Comparison of ENCODE assay signal across 16 cellular contexts in the genomic region with DNA sequence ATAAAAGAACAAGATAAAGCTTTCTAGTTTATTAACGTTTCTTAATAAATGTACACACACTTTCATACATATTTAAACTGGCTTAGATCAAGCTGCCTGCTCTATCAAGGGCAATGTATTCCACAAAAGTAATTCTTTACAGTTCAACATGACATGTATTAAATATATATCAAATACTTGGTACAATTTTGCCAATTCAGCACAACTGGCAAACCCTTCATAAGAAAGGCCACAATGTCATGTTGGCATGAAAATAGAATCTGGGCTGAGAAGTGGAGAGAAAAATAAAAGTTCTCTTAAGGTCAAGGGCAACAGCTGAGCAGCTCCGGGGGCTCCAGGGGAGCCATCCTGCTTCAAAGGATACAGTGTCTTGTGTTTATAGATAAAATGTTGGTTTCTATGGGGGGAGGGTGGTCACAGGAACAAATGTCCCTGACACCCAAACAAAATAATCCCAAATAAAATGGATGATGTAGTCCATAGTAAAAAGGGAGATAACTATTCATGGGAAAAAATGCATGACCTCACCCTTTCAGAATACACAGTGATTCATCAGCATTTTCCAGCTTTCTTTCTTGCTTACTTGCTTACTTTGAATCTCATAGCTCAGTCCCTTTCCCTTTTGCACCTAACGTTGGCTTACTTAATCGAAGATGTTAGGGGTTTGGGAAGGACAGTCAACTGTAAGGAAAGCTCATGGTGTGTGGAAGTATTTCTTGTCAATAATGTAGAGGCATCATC.
A peak's percentile ranks its signal among the peaks of the same experiment; 100 is the strongest.
DNase-seq lines count a peak whose midpoint lies in the region; ATAC-seq, FAIRE-seq and TF ChIP-seq lines count a peak whose summit lies in the region.
"Had no signal": no experiment of that assay in that cellular context is flagged by ENCODE, and none has a peak within 500 bp of the region (broad histone marks: within the 10 kb centered on the region; RNA-seq: fewer than 3 reads in every experiment).

No MANE protein-coding gene starts in this region.

- intact Hi-C loops in A673 (cut with micrococcal nuclease; ENCODE audit: unreplicated experiment) = no loop called here
- intact Hi-C loops in body of pancreas (cut with DNase I) = no loop called here
- intact Hi-C loops in OCI-LY7 (cut with micrococcal nuclease; ENCODE audit: unreplicated experiment) = no loop called here

- H3K79me2 ChIP-seq in keratinocyte (ENCODE audit: control insufficient read depth, insufficient read depth, low read length) (no peaks in the 10 kb centered on the region), OCI-LY7 (ENCODE audit: insufficient read depth, low read depth, low read length) (no peaks in the 10 kb centered on the region; the same call in 1 of the 2 replicates)

- H3K4me3 ChIP-seq in A673 (ENCODE audit: low read depth, low read length, poor library complexity, severe bottlenecking) = no peak overlapping the region
- no peak overlapping the region for H3K4me3 ChIP-seq in body of pancreas
- no peak overlapping the region for H3K4me3 ChIP-seq in keratinocyte (ENCODE audit: control insufficient read depth in 2 of 3, extremely low read depth in 1 of 3, insufficient read depth in 2 of 3, low read depth in 1 of 3, low read length in 3 of 3)
- no peak overlapping the region for H3K4me3 ChIP-seq in MG63
- no peak overlapping the region for H3K4me3 ChIP-seq in OCI-LY7 (ENCODE audit: low read depth, low read length, poor library complexity, severe bottlenecking)
- H3K4me3 ChIP-seq: gastrocnemius medialis, lung, right lobe of liver had no signal

- H3K9ac ChIP-seq in keratinocyte (ENCODE audit: control insufficient read depth, extremely low read depth, insufficient read depth, low read length) = no peak overlapping the region

- H3K9me1 ChIP-seq in keratinocyte (ENCODE audit: control insufficient read depth, extremely low read depth, insufficient read depth, low read length) = no peaks in the 10 kb centered on the region

- no peak overlapping the region for H3K4me2 ChIP-seq in keratinocyte (ENCODE audit: control insufficient read depth, extremely low read depth, insufficient read depth, low read depth, low read length)
- H3K4me2 ChIP-seq in OCI-LY7 (ENCODE audit: low read length) = no peak overlapping the region

- H4K20me1 ChIP-seq in keratinocyte (ENCODE audit: control insufficient read depth, extremely low read depth, insufficient read depth, low read length) = no peaks in the 10 kb centered on the region
- no peaks in the 10 kb centered on the region for H4K20me1 ChIP-seq in OCI-LY7 (ENCODE audit: insufficient read depth, low read length)

- BruUV-seq in A673 (replicated peaks; lab: Mats Ljungman, UMichigan) (no TSS peak), OCI-LY7 (replicated peaks; lab: Mats Ljungman, UMichigan) (no TSS peak)

- no peaks in the 10 kb centered on the region for H3K9me2 ChIP-seq in OCI-LY7 (ENCODE audit: insufficient read depth, low read length)

- H3K36me3 ChIP-seq in A673 (ENCODE audit: insufficient read depth, low read length, poor library complexity, severe bottlenecking) (no peaks in the 10 kb centered on the region), body of pancreas (replicated peaks in 1 of 2; ENCODE audit: insufficient read depth in 1 of 2, low read depth in 2 of 2) (no peaks in the 10 kb centered on the region), keratinocyte (ENCODE audit: control insufficient read depth in 2 of 2, extremely low read depth in 1 of 2, insufficient read depth in 2 of 2, low read length in 2 of 2) (no peaks in the 10 kb centered on the region), MG63 (no peaks in the 10 kb centered on the region), OCI-LY7 (ENCODE audit: insufficient read depth, low read length) (no peaks in the 10 kb centered on the region)
- H3K36me3 ChIP-seq: BE2C, gastrocnemius medialis, right lobe of liver had no signal

- H2AFZ ChIP-seq in keratinocyte (ENCODE audit: control insufficient read depth, low read length) (no peak overlapping the region), OCI-LY7 (ENCODE audit: low read length) (no peak overlapping the region)

- TF ChIP-seq POLR2A in body of pancreas (IDR thresholded peaks at IDR 0.05) = no peak

- no peaks in the 10 kb centered on the region for H3K9me3 ChIP-seq in A673 (ENCODE audit: low read depth, low read length, poor library complexity, severe bottlenecking)
- H3K9me3 ChIP-seq in body of pancreas = no peaks in the 10 kb centered on the region
- H3K9me3 ChIP-seq in keratinocyte (ENCODE audit: control insufficient read depth, low read depth, low read length) = no peaks in the 10 kb centered on the region
- peaks cover 3% of the 10 kb centered on the region; the same call in 1 of the 2 replicates for H3K9me3 ChIP-seq in MG63
- H3K9me3 ChIP-seq in OCI-LY7 (ENCODE audit: low read length) = no peaks in the 10 kb centered on the region
- H3K9me3 ChIP-seq: BE2C, gastrocnemius medialis, right lobe of liver had no signal

- ATAC-seq in body of pancreas (peak; percentile 42), GM19035 (IDR thresholded peaks at IDR 0.05; ENCODE audit: unreplicated experiment) (no peak)
- ATAC-seq: gastrocnemius medialis had no signal

- H3K27me3 ChIP-seq in A673 (replicated peaks; ENCODE audit: insufficient read depth, low read depth, low read length, poor library complexity) (no peaks in the 10 kb centered on the region), body of pancreas (no peaks in the 10 kb centered on the region), keratinocyte (ENCODE audit: control insufficient read depth, extremely low read depth, insufficient read depth, low read length) (no peaks in the 10 kb centered on the region), MG63 (no peaks in the 10 kb centered on the region)
- H3K27me3 ChIP-seq: BE2C, gastrocnemius medialis, right lobe of liver had no signal

- DNase-seq in A673 (ENCODE audit: low spot score) (peak; percentile 29), HS-5 (ENCODE audit: low read depth) (peak; percentile 56), body of pancreas (no peak), keratinocyte (ENCODE audit: low read depth, low spot score) (no peak), pons (ENCODE audit: low spot score) (no peak), MG63 (no peak), OCI-LY7 (ENCODE audit: low spot score) (no peak)
- DNase-seq: activated CD8-positive, alpha-beta memory T cell treated with anti-CD3 and anti-CD28 coated beads, Interleukin-2, amount 50 U/mL, for 4 hours; BE2C; caudate nucleus; gastrocnemius medialis; NCI-H1417 treated with DMSO at 0.1 percent for 48 hours; right lobe of liver; T1000 had no signal

- POLR2A ChIA-PET in A673 (lab: Charles Lee; ENCODE audit: low non-redundant PET) (interaction anchor here (0.7 kb wide), 1 partner anchor 18 kb away, joined by 4 read pairs; no protein-coding TSS in a partner anchor), OCI-LY7 (lab: Charles Lee) (interaction anchor here (0.6 kb wide), 1 partner anchor 719 kb away, joined by 3 read pairs; no protein-coding TSS in a partner anchor)

- peaks cover 6% of the 10 kb centered on the region for H3K4me1 ChIP-seq in A673 (ENCODE audit: insufficient read depth, low read length, poor library complexity, severe bottlenecking)
- H3K4me1 ChIP-seq in body of pancreas = peaks cover 9% of the 10 kb centered on the region
- peaks cover 11% of the 10 kb centered on the region for H3K4me1 ChIP-seq in keratinocyte (ENCODE audit: control insufficient read depth, extremely low read depth, insufficient read depth, low read length)
- H3K4me1 ChIP-seq in OCI-LY7 (ENCODE audit: insufficient read depth, low read length, poor library complexity, severe bottlenecking) = no peaks in the 10 kb centered on the region
- H3K4me1 ChIP-seq: BE2C, right lobe of liver had no signal

- 30 to 32% methylated on average over 4 of the region's 4 CpGs for WGBS in body of pancreas, 2 donors

- H3K27ac ChIP-seq in A673 (ENCODE audit: low read depth, low read length, poor library complexity, severe bottlenecking) = no peak overlapping the region
- H3K27ac ChIP-seq in body of pancreas = no peak overlapping the region
- peak overlapping the region; percentile 25 for H3K27ac ChIP-seq in keratinocyte (ENCODE audit: control insufficient read depth, insufficient read depth, low read length)
- H3K27ac ChIP-seq in OCI-LY7 (ENCODE audit: low read depth, low read length, poor library complexity, severe bottlenecking) = no peak overlapping the region
- H3K27ac ChIP-seq: gastrocnemius medialis, right lobe of liver had no signal

- TF ChIP-seq CTCF in A673 (conservative IDR thresholded peaks at IDR 0.05; ENCODE audit: low read depth, low read length) (no peak), body of pancreas (IDR thresholded peaks at IDR 0.05) (no peak), keratinocyte (optimal IDR thresholded peaks at IDR 0.05 in 1 of 3, IDR thresholded peaks at IDR 0.05 in 1 of 3, conservative IDR thresholded peaks at IDR 0.05 in 1 of 3; ENCODE audit: extremely low read depth in 1 of 3, insufficient read depth in 2 of 3, low read length in 3 of 3) (no peak), OCI-LY7 (conservative IDR thresholded peaks at IDR 0.05; ENCODE audit: low read length) (no peak)

- dilution Hi-C loops in keratinocyte (cut with MboI; ENCODE audit: extremely low pct_ligation_motif_present, low sequenced_read_pairs) = no loop called here

- FAIRE-seq in keratinocyte (lab: Jason Lieb, UNC) = peak; percentile 81

- CTCF ChIA-PET in A673 (lab: Charles Lee) = interaction anchor here (0.7 kb wide), 1 partner anchor 908 kb away, joined by 3 read pairs; no protein-coding TSS in a partner anchor
- CTCF ChIA-PET in OCI-LY7 (lab: Charles Lee; ENCODE audit: unreplicated experiment) = no interaction called here

Comparison
In these comparisons a context has a peak if more than half of its experiments do, and no peak if none do; other contexts are left out.
1. DNase-seq: peak in A673 (single experiment) and HS-5 (single experiment); none in body of pancreas (0 of 4), keratinocyte (single experiment), pons (single experiment), MG63 (single experiment) and OCI-LY7 (single experiment).